In the genomic region with DNA sequence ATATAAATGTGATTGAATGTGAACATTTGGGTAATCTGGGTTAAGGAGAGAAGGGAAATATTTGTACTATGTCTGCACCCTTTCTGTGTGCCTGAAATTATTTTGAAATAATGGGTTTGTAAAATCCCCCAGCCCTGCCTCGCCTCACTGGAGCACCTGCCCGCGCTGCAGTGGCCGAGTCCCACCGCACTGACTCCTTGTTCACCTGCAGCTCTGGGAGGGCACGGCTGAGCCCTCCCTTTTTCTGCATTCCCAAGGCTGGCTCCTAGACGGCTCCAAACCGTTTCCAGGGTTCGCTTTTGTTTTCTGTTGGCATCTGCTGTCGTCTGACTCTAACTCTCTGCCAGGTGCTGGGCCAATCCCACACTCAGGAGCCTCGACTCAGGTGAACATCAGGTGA, we compare ENCODE assay signal across 33 cellular contexts. TPM values are rescaled to one million over a fixed set of nuclear protein-coding genes. Genes with fewer than 3 reads are reported as not detected.
"Had no signal": no experiment of that assay in that cellular context is flagged by ENCODE, and none has a peak within 500 bp of the region (broad histone marks: within the 10 kb centered on the region; RNA-seq: fewer than 3 reads in every experiment).

No MANE protein-coding gene starts in this region.

- FAIRE-seq: colon, TTC549 had no signal

- H3K36me3 ChIP-seq: brain microvascular endothelial cell, MG63 had no signal

- H3K4me2 ChIP-seq: KMS-11 had no signal

- H3K27ac ChIP-seq: brain microvascular endothelial cell, KMS-11, SK-N-MC had no signal

- H3K36me3 Mint-ChIP-seq: activated CD4-positive, alpha-beta memory T cell treated with anti-CD3 and anti-CD28 coated beads for 36 hours; activated naive CD8-positive, alpha-beta T cell; T-cell had no signal

- ATAC-seq: activated T-cell treated with anti-CD3 and anti-CD28 coated beads, Interleukin-2, amount 50 U/mL, for 4 hours; activated T-helper 17 cell treated with anti-CD3 and anti-CD28 coated beads, Interleukin-2, amount 50 U/mL, for 72 hours; Panc1; Right ventricle myocardium inferior; T-cell had no signal

- H3K4me3 ChIP-seq: MG63, SK-N-MC had no signal

- H3K4me3 Mint-ChIP-seq: activated B cell treated with CpG ODN at 0.5 μM for 24 hours; activated CD4-positive, alpha-beta memory T cell treated with anti-CD3 and anti-CD28 coated beads for 36 hours; activated CD4-positive, alpha-beta T cell treated with anti-CD3 and anti-CD28 coated beads, Interleukin-2, amount 10 ng/mL, durations not matched to agents 24 days and 14 days; activated naive CD4-positive, alpha-beta T cell treated with anti-CD3 and anti-CD28 coated beads for 36 hours; activated naive CD8-positive, alpha-beta T cell; activated T-cell treated with anti-CD3 and anti-CD28 coated beads, Interleukin-2, amount 50 U/mL, for 4 hours; activated T-helper 17 cell treated with anti-CD3 and anti-CD28 coated beads, Interleukin-2, amount 50 U/mL, for 72 hours; T-cell had no signal

- H3K9me3 ChIP-seq: MG63 had no signal

- H3K9me3 Mint-ChIP-seq: activated CD4-positive, alpha-beta memory T cell treated with anti-CD3 and anti-CD28 coated beads for 36 hours; activated CD4-positive, alpha-beta T cell treated with anti-CD3 and anti-CD28 coated beads, Interleukin-2, amount 10 ng/mL, durations not matched to agents 24 days and 14 days; activated naive CD4-positive, alpha-beta T cell treated with anti-CD3 and anti-CD28 coated beads for 36 hours; activated T-helper 17 cell treated with anti-CD3 and anti-CD28 coated beads, Interleukin-2, amount 50 U/mL, for 72 hours had no signal

- DNase-seq: activated B cell treated with CpG ODN at 0.5 μM for 24 hours; activated CD4-positive, alpha-beta memory T cell treated with anti-CD3 and anti-CD28 coated beads for 36 hours; activated CD4-positive, alpha-beta T cell treated with anti-CD3 and anti-CD28 coated beads for 1 hour; activated CD4-positive, alpha-beta T cell treated with anti-CD3 and anti-CD28 coated beads, Interleukin-2, amount 10 ng/mL, durations not matched to agents 24 days and 14 days; activated CD8-positive, alpha-beta memory T cell treated with anti-CD3 and anti-CD28 coated beads for 24 hours; activated gamma-delta T cell; activated naive CD4-positive, alpha-beta T cell treated with anti-CD3 and anti-CD28 coated beads for 36 hours; activated T-cell treated with anti-CD3 and anti-CD28 coated beads, Interleukin-2, amount 50 U/mL, for 4 hours; amygdala; brain microvascular endothelial cell; cerebellar nuclear complex; MG63; NCI-H146; NCI-H187 treated with DMSO at 0.1 percent for 48 hours; NCI-H2081 treated with DMSO at 0.1 percent for 48 hours; NCI-H446; NCI-H524; NCI-H748 treated with DMSO at 0.1 percent for 48 hours; NK-92 treated with Interleukin-12 subunit alpha and Interleukin-12 subunit beta, amount 100 ng/mL, for 24 hours; OCI-M1; RPMI8226; T-cell; T-helper 2 cell; T1000 had no signal

- H3K27me3 ChIP-seq: MG63 had no signal

- H3K4me1 Mint-ChIP-seq: activated B cell treated with CpG ODN at 0.5 μM for 24 hours; activated CD4-positive, alpha-beta T cell treated with anti-CD3 and anti-CD28 coated beads, Interleukin-2, amount 10 ng/mL, durations not matched to agents 24 days and 14 days; activated T-helper 17 cell treated with anti-CD3 and anti-CD28 coated beads, Interleukin-2, amount 50 U/mL, for 72 hours; T-cell had no signal

- H3K27ac Mint-ChIP-seq: activated B cell treated with CpG ODN at 0.5 μM for 24 hours; activated CD4-positive, alpha-beta memory T cell treated with anti-CD3 and anti-CD28 coated beads for 36 hours; activated CD4-positive, alpha-beta T cell treated with anti-CD3 and anti-CD28 coated beads, Interleukin-2, amount 10 ng/mL, durations not matched to agents 24 days and 14 days; activated naive CD4-positive, alpha-beta T cell treated with anti-CD3 and anti-CD28 coated beads for 36 hours; activated naive CD8-positive, alpha-beta T cell; activated T-helper 17 cell treated with anti-CD3 and anti-CD28 coated beads, Interleukin-2, amount 50 U/mL, for 72 hours; T-cell had no signal

- H3K9ac ChIP-seq: KMS-11 had no signal

RNA-seq across cellular contexts. Expression of a gene that starts 59.3 kb away (rescaled TPM):
- total RNA-seq: activated B cell treated with CpG ODN at 0.5 μM for 24 hours; activated CD4-positive, alpha-beta memory T cell treated with anti-CD3 and anti-CD28 coated beads for 36 hours; activated CD4-positive, alpha-beta T cell treated with anti-CD3 and anti-CD28 coated beads, Interleukin-2, amount 10 ng/mL, durations not matched to agents 24 days and 14 days; activated T-cell treated with anti-CD3 and anti-CD28 coated beads, Interleukin-2, amount 50 U/mL, for 4 hours; activated T-helper 17 cell treated with anti-CD3 and anti-CD28 coated beads, Interleukin-2, amount 50 U/mL, for 72 hours; cardiac septum; Right ventricle myocardium inferior; T-cell had no signal
